Comparison of ENCODE assay signal across 8 cellular contexts in genomic region chr3:23918331-23918730, GRCh38. TPM values are rescaled to one million over a fixed set of nuclear protein-coding genes. Genes with fewer than 3 reads are reported as not detected.
DNase-seq lines count a peak whose midpoint lies in the region; ATAC-seq, FAIRE-seq and TF ChIP-seq lines count a peak whose summit lies in the region.
"Not testable (repeated sequence)": the region's sequence is repeated elsewhere in the genome, so short reads cannot be mapped to it uniquely, and the experiment has no call there.

No MANE protein-coding gene starts in this region.

- H3K4me1 ChIP-seq in HEK293 (ENCODE audit: control insufficient read depth, insufficient read depth, low read length); H1 (replicated peaks in 1 of 4; ENCODE audit: control insufficient read depth in 3 of 4, insufficient read depth in 4 of 4, low read length in 3 of 4): not testable (repeated sequence)
- H3K4me1 ChIP-seq in SJSA1 (replicated peaks), result peaks cover 15% of the 10 kb centered on the region; the same call in 1 of the 2 replicates

- not testable (repeated sequence) for H2BK120ac ChIP-seq in H1 (replicated peaks; ENCODE audit: low read depth, low read length)

- not testable (repeated sequence) for H4K91ac ChIP-seq in H1 (replicated peaks; ENCODE audit: insufficient read length, low read length)

- not testable (repeated sequence) for H2BK5ac ChIP-seq in H1 (ENCODE audit: low read depth, low read length)

- H3K4me1 Mint-ChIP-seq in activated naive CD8-positive, alpha-beta T cell (ENCODE audit: low read depth), result peaks cover 42% of the 10 kb centered on the region
- H3K4me1 Mint-ChIP-seq in natural killer cell, result peaks cover 38 to 42% of the 10 kb centered on the region in 2 donors
- peaks cover 42% of the 10 kb centered on the region for H3K4me1 Mint-ChIP-seq in stimulated activated effector memory CD8-positive, alpha-beta T cell treated with anti-CD3 and anti-CD28 coated beads, Interleukin-12 subunit alpha, Interleukin-12 subunit beta, amount 100 ng/mL, for 72 hours

- H3K4me3 ChIP-seq in AG04450 (ENCODE audit: low read depth, low read length) (peak overlapping the region; percentile 98), HEK293 (ENCODE audit: low read depth, low read length) (peak overlapping the region; percentile 100), SJSA1 (peak overlapping the region; percentile 68), H1 (ENCODE audit: extremely low read depth in 1 of 4, insufficient read depth in 2 of 4, low read depth in 3 of 4, low read length in 4 of 4) (peak overlapping the region; percentile 86 to 99 (median 92)), iPS-11a (ENCODE audit: low read depth, low read length) (peak overlapping the region; percentile 99)

- H2BK12ac ChIP-seq in H1 (ENCODE audit: low read depth, low read length), result not testable (repeated sequence)

- DNase-seq in AG04450 (ENCODE audit: low read depth, low spot score); SJSA1 (ENCODE audit: low read depth in 1 of 2, low spot score in 2 of 2); H1 (ENCODE audit: low read depth in 1 of 2, low spot score in 2 of 2); natural killer cell; stimulated activated effector memory CD8-positive, alpha-beta T cell treated with anti-CD3 and anti-CD28 coated beads, Interleukin-12 subunit alpha, Interleukin-12 subunit beta, amount 100 ng/mL, for 72 hours (ENCODE audit: low spot score in 2 of 2): not testable (repeated sequence)

- H3K14ac ChIP-seq in H1 (ENCODE audit: insufficient read length), result not testable (repeated sequence)

- peaks cover 17% of the 10 kb centered on the region for H3K23me2 ChIP-seq in H1 (ENCODE audit: low read depth, low read length)

- not testable (repeated sequence) for H3K27ac ChIP-seq in AG04450 (ENCODE audit: low read depth, low read length); SJSA1; H1 (ENCODE audit: low read depth, low read length)
- peak overlapping the region; percentile 98; the same call in 1 of the 2 replicates for H3K27ac ChIP-seq in HEK293 (ENCODE audit: extremely low read depth, low read depth, low read length)

- not testable (repeated sequence) for H2BK20ac ChIP-seq in H1 (ENCODE audit: low read length)

- H3K9me3 Mint-ChIP-seq in activated naive CD8-positive, alpha-beta T cell (ENCODE audit: low read depth); natural killer cell; stimulated activated effector memory CD8-positive, alpha-beta T cell treated with anti-CD3 and anti-CD28 coated beads, Interleukin-12 subunit alpha, Interleukin-12 subunit beta, amount 100 ng/mL, for 72 hours: not testable (repeated sequence)

- H3K4ac ChIP-seq in H1 (replicated peaks; ENCODE audit: insufficient read length, low read depth, low read length), result not testable (repeated sequence)

- H3K27ac Mint-ChIP-seq in activated naive CD8-positive, alpha-beta T cell, result peak overlapping the region; percentile 99
- peak overlapping the region; percentile 95 to 97 for H3K27ac Mint-ChIP-seq in natural killer cell
- peak overlapping the region; percentile 99 for H3K27ac Mint-ChIP-seq in stimulated activated effector memory CD8-positive, alpha-beta T cell treated with anti-CD3 and anti-CD28 coated beads, Interleukin-12 subunit alpha, Interleukin-12 subunit beta, amount 100 ng/mL, for 72 hours

- not testable (repeated sequence) for H2AFZ ChIP-seq in H1 (ENCODE audit: low read length)

- H2AK5ac ChIP-seq in H1 (ENCODE audit: low read depth, low read length), result not testable (repeated sequence)

- WGBS in H1 (ENCODE audit: extremely low coverage in 1 of 2, insufficient coverage in 1 of 2, insufficient read length in 1 of 2, insufficient replicate concordance in 2 of 2, low coverage in 1 of 2, low lambda C conversion rate in 2 of 2, missing lambda C conversion rate in 1 of 2), 2 experiments, result 54% methylated on average over 12 of the region's 12 CpGs; no CpG with 5 or more reads in 1 of the 2 experiments

- not testable (repeated sequence) for H3K27me3 Mint-ChIP-seq in activated naive CD8-positive, alpha-beta T cell; natural killer cell (ENCODE audit: low read depth in 2 of 2)

- H3K9ac ChIP-seq in H1 (replicated peaks in 1 of 4; ENCODE audit: extremely low read depth in 1 of 4, low read depth in 3 of 4, low read length in 3 of 4), result peak overlapping the region; percentile 82 to 99 (median 96)

- H3K56ac ChIP-seq in H1 (replicated peaks; ENCODE audit: insufficient read length, low read depth, low read length), result not testable (repeated sequence)

- CTCF ChIA-PET in AG04450 (lab: Charles Lee) (interaction anchor here (1.7 kb wide), 1 partner anchor 30 kb away, joined by 7 read pairs; no protein-coding TSS in a partner anchor), HEK293 (lab: Yijun Ruan, JAX) (interaction anchor here (0.6 kb wide), 1 partner anchor 22 kb away, joined by 4 read pairs; no protein-coding TSS in a partner anchor), H1 (lab: Charles Lee; ENCODE audit: partially characterized antibody) (interaction anchor here (1.0 to 3.5 kb wide), 4 partner anchors 9 to 84 kb away, joined by 3 to 21 read pairs (median 4); no protein-coding TSS in a partner anchor)

- H3K4me3 Mint-ChIP-seq in activated naive CD8-positive, alpha-beta T cell, result peak overlapping the region; percentile 98
- peak overlapping the region; percentile 97 for H3K4me3 Mint-ChIP-seq in natural killer cell
- peak overlapping the region; percentile 95 for H3K4me3 Mint-ChIP-seq in stimulated activated effector memory CD8-positive, alpha-beta T cell treated with anti-CD3 and anti-CD28 coated beads, Interleukin-12 subunit alpha, Interleukin-12 subunit beta, amount 100 ng/mL, for 72 hours

- TF ChIP-seq CTCF in AG04450 (IDR thresholded peaks at IDR 0.05; ENCODE audit: low read depth, low read length); HEK293 (tag by site-specific recombination; IDR thresholded peaks at IDR 0.05); H1 (IDR thresholded peaks at IDR 0.05; ENCODE audit: control extremely low read depth in 1 of 3, insufficient read depth in 1 of 3, low read depth in 1 of 3, low read length in 3 of 3); natural killer cell (IDR thresholded peaks at IDR 0.05): not testable (repeated sequence)

- TF ChIP-seq RAD21 in H1 (IDR thresholded peaks at IDR 0.05 in 1 of 2, conservative IDR thresholded peaks at IDR 0.05 in 1 of 2; ENCODE audit: low read depth in 2 of 2, low read length in 2 of 2), result not testable (repeated sequence)

- POLR2A ChIA-PET in AG04450 (lab: Yijun Ruan, JAX), result interaction anchor here (1.9 to 2.7 kb wide), 3 partner anchors 9 to 63 kb away, joined by 7 to 33 read pairs (median 8); no protein-coding TSS in a partner anchor
- POLR2A ChIA-PET in HEK293 (lab: Yijun Ruan, JAX), result interaction anchor here (1.1 to 1.8 kb wide), 3 partner anchors 26 to 35 kb away, joined by 8 to 14 read pairs (median 8); no protein-coding TSS in a partner anchor
- POLR2A ChIA-PET in H1 (lab: Charles Lee; ENCODE audit: partially characterized antibody), result interaction anchor here (0.8 to 11.5 kb wide), 27 partner anchors 10 to 693 kb away, joined by 3 to 363 read pairs (median 14); partner anchors contain the start of gene NR1D2

- not testable (repeated sequence) for ATAC-seq in natural killer cell; stimulated activated effector memory CD8-positive, alpha-beta T cell treated with anti-CD3 and anti-CD28 coated beads, Interleukin-12 subunit alpha, Interleukin-12 subunit beta, amount 100 ng/mL, for 72 hours

- H3K36me3 ChIP-seq in HEK293 (ENCODE audit: control insufficient read depth in 2 of 2, insufficient read depth in 1 of 2, low read length in 2 of 2) (peaks cover 3 to 45% of the 10 kb centered on the region in 2 experiments; a peak in 2 of 3 replicates), SJSA1 (peaks cover 48% of the 10 kb centered on the region), H1 (ENCODE audit: control insufficient read depth in 2 of 4, insufficient read depth in 4 of 4, low read length in 3 of 4) (peaks cover 15 to 36% (median 22%) of the 10 kb centered on the region in 4 experiments)

- not testable (repeated sequence) for FAIRE-seq in H1 (lab: Jason Lieb, UNC)

- H2BK15ac ChIP-seq in H1 (ENCODE audit: low read length), result not testable (repeated sequence)

- H3K4me2 ChIP-seq in H1 (ENCODE audit: insufficient read depth in 1 of 2, low read depth in 2 of 2, low read length in 2 of 2), result peak overlapping the region; percentile 93 to 98

- peaks cover 9 to 14% of the 10 kb centered on the region in 2 experiments for H4K20me1 ChIP-seq in H1 (replicated peaks in 1 of 2; ENCODE audit: control insufficient read depth in 1 of 2, insufficient read depth in 2 of 2, low read length in 2 of 2)

- H3K79me2 ChIP-seq in H1 (ENCODE audit: control insufficient read depth in 1 of 2, insufficient read depth in 2 of 2, low read length in 2 of 2), result peaks cover 0 to 49% of the 10 kb centered on the region in 2 experiments; a peak in 3 of 4 replicates

- H3K23ac ChIP-seq in H1 (ENCODE audit: insufficient read length), result not testable (repeated sequence)

- TF ChIP-seq EP300 in H1 (IDR thresholded peaks at IDR 0.05; ENCODE audit: borderline replicate concordance in 1 of 2, low read depth in 2 of 2, low read length in 2 of 2), result not testable (repeated sequence)

- intact Hi-C loops in natural killer cell (cut with micrococcal nuclease), result not testable (repeated sequence)

- H4K5ac ChIP-seq in H1 (ENCODE audit: insufficient read length, low read depth, low read length), result not testable (repeated sequence)

- H3K36me3 Mint-ChIP-seq in activated naive CD8-positive, alpha-beta T cell, result peaks cover 33% of the 10 kb centered on the region
- H3K36me3 Mint-ChIP-seq in natural killer cell, result not testable (repeated sequence)
- H3K36me3 Mint-ChIP-seq in stimulated activated effector memory CD8-positive, alpha-beta T cell treated with anti-CD3 and anti-CD28 coated beads, Interleukin-12 subunit alpha, Interleukin-12 subunit beta, amount 100 ng/mL, for 72 hours, result peaks cover 70% of the 10 kb centered on the region

- not testable (repeated sequence) for H4K8ac ChIP-seq in H1 (ENCODE audit: extremely low read depth, insufficient read depth, low read length)

- H3K9me3 ChIP-seq in AG04450 (ENCODE audit: control insufficient read depth, insufficient read depth, low read length); HEK293 (ENCODE audit: control insufficient read depth, insufficient read depth, low read depth, low read length); SJSA1 (replicated peaks); H1 (ENCODE audit: insufficient read depth in 2 of 2, low read depth in 1 of 2, low read length in 1 of 2): not testable (repeated sequence)

- H3K27me3 ChIP-seq in AG04450 (ENCODE audit: control insufficient read depth, insufficient read depth, low read length); SJSA1 (replicated peaks); H1 (replicated peaks in 1 of 4; ENCODE audit: control insufficient read depth in 3 of 4, extremely low read depth in 1 of 4, insufficient read depth in 3 of 4, low read length in 3 of 4): not testable (repeated sequence)

- not testable (repeated sequence) for TF ChIP-seq POLR2A in H1 (IDR thresholded peaks at IDR 0.05; ENCODE audit: control extremely low read depth in 1 of 2, low read depth in 2 of 2, low read length in 2 of 2)

- not testable (repeated sequence) for H3K18ac ChIP-seq in H1 (ENCODE audit: extremely low read depth, low read length)

- not testable (repeated sequence) for H3K79me1 ChIP-seq in H1 (ENCODE audit: low read depth, low read length)

RNA-seq across cellular contexts. Expression of gene RPL15, which starts 1.4 kb away (rescaled TPM):
- polyA plus RNA-seq in AG04450 (2011; rRNA removed) (3,614 and 3,910 TPM in 2 replicates), H1 (2011; rRNA removed) (6,473 and 6,491 TPM in 2 replicates)
- polyA minus RNA-seq in AG04450 (2011; rRNA and poly(A)+ RNA removed), result 1,474 and 1,844 TPM in 2 replicates
- total RNA-seq in SJSA1 (2014; rRNA removed; shearing (Covaris generic)), result 846 and 1,877 TPM in 2 replicates
- total RNA-seq in H1 (2021; fragmentation: NEBNext Ultra II Directional; extraction: Animal tissue kit (Norgen Biotek cat#: 25700)), result 2,767 and 2,819 TPM in 2 replicates
- polyA plus RNA-seq in H1 (2011; cell fraction: cytosol; rRNA removed), result 6,660 TPM
- 3,832 TPM for polyA plus RNA-seq in H1 (2011; cell fraction: nucleus; rRNA removed)
- polyA plus RNA-seq in H1 (2012, experiment 1 of 2), result 3,531 to 4,386 TPM (median 4,298 TPM) in 4 replicates
- 9,956 TPM for polyA plus RNA-seq in H1 (2012, experiment 2 of 2)
- 2,824 TPM for polyA plus RNA-seq in H1 (2013, experiment 1 of 2)
- 2,851 TPM for polyA plus RNA-seq in H1 (2013, experiment 2 of 2)
- polyA minus RNA-seq in H1 (2011; rRNA and poly(A)+ RNA removed), result 1,830 and 1,953 TPM in 2 replicates
- 1,561 TPM for polyA minus RNA-seq in H1 (2011; cell fraction: cytosol; rRNA and poly(A)+ RNA removed)
- polyA minus RNA-seq in H1 (2011; cell fraction: nucleus; rRNA and poly(A)+ RNA removed), result 1,070 TPM
- total RNA-seq in natural killer cell, result 1,000 to 10,000 TPM; 1,116 to 1,338 (median 1,291) TPM

RNA-seq across cellular contexts. Expression of gene NKIRAS1, which starts 1.5 kb away (rescaled TPM):
- 6.5 and 10.4 TPM in 2 replicates for polyA plus RNA-seq in AG04450 (2011; rRNA removed)
- 4.6 and 4.7 TPM in 2 replicates for polyA minus RNA-seq in AG04450 (2011; rRNA and poly(A)+ RNA removed)
- total RNA-seq in SJSA1 (2014; rRNA removed; shearing (Covaris generic)), result 10.2 and 18.1 TPM in 2 replicates
- total RNA-seq in H1 (2021; fragmentation: NEBNext Ultra II Directional; extraction: Animal tissue kit (Norgen Biotek cat#: 25700)), result 7.0 and 7.6 TPM in 2 replicates
- polyA plus RNA-seq in H1 (2011; rRNA removed), result 1.8 and 3.4 TPM in 2 replicates
- 4.4 TPM for polyA plus RNA-seq in H1 (2011; cell fraction: cytosol; rRNA removed)
- polyA plus RNA-seq in H1 (2011; cell fraction: nucleus; rRNA removed), result 1.5 TPM
- 3.6 to 7.2 TPM (median 5.0 TPM) in 4 replicates for polyA plus RNA-seq in H1 (2012, experiment 1 of 2)
- 0.88 TPM for polyA plus RNA-seq in H1 (2012, experiment 2 of 2)
- polyA plus RNA-seq in H1 (2013, experiment 1 of 2), result 4.2 TPM
- polyA plus RNA-seq in H1 (2013, experiment 2 of 2), result 4.4 TPM
- 3.1 and 3.9 TPM in 2 replicates for polyA minus RNA-seq in H1 (2011; rRNA and poly(A)+ RNA removed)
- polyA minus RNA-seq in H1 (2011; cell fraction: cytosol; rRNA and poly(A)+ RNA removed), result 3.3 TPM
- polyA minus RNA-seq in H1 (2011; cell fraction: nucleus; rRNA and poly(A)+ RNA removed), result 8.5 TPM
- total RNA-seq in natural killer cell, result 1 to 10 TPM; 2.2 to 3.3 (median 2.8) TPM

RNA-seq across cellular contexts. Expression of gene NR1D2, which starts 26.8 kb away (rescaled TPM):
- polyA plus RNA-seq in AG04450 (2011; rRNA removed) (22.9 and 29.1 TPM in 2 replicates), H1 (2011; rRNA removed) (3.5 and 5.9 TPM in 2 replicates)
- 34.9 and 60.4 TPM in 2 replicates for polyA minus RNA-seq in AG04450 (2011; rRNA and poly(A)+ RNA removed)
- 23.4 and 37.2 TPM in 2 replicates for total RNA-seq in SJSA1 (2014; rRNA removed; shearing (Covaris generic))
- 21.7 and 22.0 TPM in 2 replicates for total RNA-seq in H1 (2021; fragmentation: NEBNext Ultra II Directional; extraction: Animal tissue kit (Norgen Biotek cat#: 25700))
- polyA plus RNA-seq in H1 (2011; cell fraction: cytosol; rRNA removed), result 6.9 TPM
- polyA plus RNA-seq in H1 (2011; cell fraction: nucleus; rRNA removed), result 3.1 TPM
- polyA plus RNA-seq in H1 (2012, experiment 1 of 2), result 9.9 to 16.3 TPM (median 12.7 TPM) in 4 replicates
- polyA plus RNA-seq in H1 (2012, experiment 2 of 2), result 0.39 TPM
- 7.1 TPM for polyA plus RNA-seq in H1 (2013, experiment 1 of 2)
- 7.3 TPM for polyA plus RNA-seq in H1 (2013, experiment 2 of 2)
- 26.1 and 41.2 TPM in 2 replicates for polyA minus RNA-seq in H1 (2011; rRNA and poly(A)+ RNA removed)
- polyA minus RNA-seq in H1 (2011; cell fraction: cytosol; rRNA and poly(A)+ RNA removed), result 17.2 TPM
- polyA minus RNA-seq in H1 (2011; cell fraction: nucleus; rRNA and poly(A)+ RNA removed), result 29.0 TPM
- 10 to 100 TPM; 72.5 to 94.2 (median 92.1) TPM for total RNA-seq in natural killer cell
